In the genomic region with DNA sequence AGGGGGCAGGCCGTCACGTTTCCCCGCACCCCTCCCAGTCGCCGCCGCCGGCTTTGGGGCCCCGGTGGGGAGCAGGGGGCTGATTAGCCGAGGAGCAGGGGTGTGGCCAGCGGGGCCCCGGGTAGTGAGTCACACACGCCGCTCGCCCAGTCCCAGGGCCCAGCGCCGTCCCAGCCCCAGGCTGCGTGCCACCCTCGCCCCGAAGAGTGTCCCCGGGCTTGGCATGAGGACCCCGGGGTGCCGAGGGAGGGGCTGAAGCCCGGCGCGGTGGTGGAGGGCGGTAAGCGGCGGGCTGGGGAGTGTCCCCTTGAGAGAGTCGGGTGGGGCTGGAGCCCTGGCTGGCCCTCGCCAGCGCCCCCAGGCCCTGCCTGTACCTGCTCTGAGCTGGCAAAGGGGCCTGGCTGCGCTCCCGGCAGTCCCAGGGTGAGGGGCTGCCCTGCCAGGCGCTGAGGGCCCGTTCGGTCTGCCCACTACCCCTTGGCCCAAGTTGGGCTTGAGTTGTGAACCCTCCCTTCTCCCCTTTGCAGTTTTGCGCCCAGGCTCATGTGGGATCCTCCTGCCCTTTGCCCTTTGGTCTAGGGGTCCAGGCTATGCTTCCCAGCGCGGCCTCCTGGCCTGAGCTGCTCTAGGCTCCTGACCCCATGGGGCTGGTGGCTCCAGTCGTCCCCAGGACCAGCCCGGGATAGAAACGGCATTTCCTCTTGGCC, we compare ENCODE assay signal across 9 cellular contexts. TPM values are rescaled to one million over a fixed set of nuclear protein-coding genes. Genes with fewer than 3 reads are reported as not detected.
A peak's percentile ranks its signal among the peaks of the same experiment; 100 is the strongest.
DNase-seq lines count a peak whose midpoint lies in the region; ATAC-seq, FAIRE-seq and TF ChIP-seq lines count a peak whose summit lies in the region.
"Had no signal": no experiment of that assay in that cellular context is flagged by ENCODE, and none has a peak within 500 bp of the region (broad histone marks: within the 10 kb centered on the region; RNA-seq: fewer than 3 reads in every experiment).

No MANE protein-coding gene starts in this region.

- no peaks in the 10 kb centered on the region for H3K27me3 ChIP-seq in layer of hippocampus (ENCODE audit: control insufficient read depth, insufficient read depth, low read length)

- intact Hi-C loops in Right ventricle myocardium inferior (cut with DNase I) (loop anchor here (5.0 kb wide), 1 partner anchor 34 kb away; the partner anchor contains the start of gene PRDM11), cardiac septum (cut with DNase I) (loop anchor here (2.0 to 10.0 kb wide), 3 partner anchors 34 to 69 kb away; partner anchors contain the start of gene PRDM11)

- H3K27ac ChIP-seq in caudate nucleus (ENCODE audit: low read depth, low read length) (peak overlapping the region; percentile 70), layer of hippocampus (ENCODE audit: low read depth, low read length) (peak overlapping the region; percentile 55)

- ATAC-seq in Right ventricle myocardium inferior, result peak; percentile 85

- no peak for TF ChIP-seq POLR2A in GM12891 (IDR thresholded peaks at IDR 0.05; ENCODE audit: low read depth, low read length)

- DNase-seq in Right ventricle myocardium inferior (ENCODE audit: missing footprints), result peak; percentile 77
- no peak for DNase-seq in cardiac septum (ENCODE audit: low spot score)
- DNase-seq in T1000 (lab: John Stamatoyannopoulos, UW), result peak; percentile 74
- DNase-seq in caudate nucleus (lab: John Stamatoyannopoulos, UW), result peak in 6 of 61 donors; percentile 22 to 88 (median 74)
- peak; percentile 13 for DNase-seq in stimulated activated CD8-positive, alpha-beta memory T cell treated with anti-CD3 and anti-CD28 coated beads, Interleukin-12 subunit alpha, Interleukin-12 subunit beta, amount 100 ng/mL, for 1 hour (ENCODE audit: low read depth)
- no peak for DNase-seq in GM12891 (ENCODE audit: insufficient read length, low spot score)
- DNase-seq in NCI-H345 treated with DMSO at 0.1 percent for 48 hours (lab: John Stamatoyannopoulos, UW; ENCODE audit: unreplicated experiment), result no peak

- FAIRE-seq in GM12891 (lab: Jason Lieb, UNC), result no peak
- FAIRE-seq: endometrium had no signal

TF ChIP-seq in GM12891, 5 proteins besides CTCF, POLR2A, EP300 and RAD21:
- TF ChIP-seq SPI1 (IDR thresholded peaks at IDR 0.05; ENCODE audit: low read depth, low read length) (no peak), TAF1 (IDR thresholded peaks at IDR 0.05; ENCODE audit: low read depth, low read length) (no peak), POU2F2 (IDR thresholded peaks at IDR 0.05; ENCODE audit: low read depth, low read length) (no peak), PAX5 (IDR thresholded peaks at IDR 0.05; ENCODE audit: insufficient read depth, low read length, severe bottlenecking) (no peak), POLR2AphosphoS5 (IDR thresholded peaks at IDR 0.05; ENCODE audit: low read depth, low read length) (no peak)
TF ChIP-seq in GM12891: peak in this region for 0.

RNA-seq across cellular contexts. Expression of gene PRDM11, which starts 34.6 kb away (rescaled TPM):
- total RNA-seq in Right ventricle myocardium inferior, result 16.0 TPM
- total RNA-seq in cardiac septum, result 20.7 TPM
- polyA plus RNA-seq in GM12891 (2012; ENCODE audit: low read depth, missing spikeins), result 0.94 TPM

Comparison
In these comparisons a context has a peak if more than half of its experiments do, and no peak if none do; other contexts are left out.
1. DNase-seq: peak in Right ventricle myocardium inferior (single experiment), T1000 (single experiment) and stimulated activated CD8-positive, alpha-beta memory T cell treated with anti-CD3 and anti-CD28 coated beads, Interleukin-12 subunit alpha, Interleukin-12 subunit beta, amount 100 ng/mL, for 1 hour (single experiment); none in cardiac septum (single experiment), GM12891 (single experiment) and NCI-H345 treated with DMSO at 0.1 percent for 48 hours (single experiment).